ENCODE assay signal across 12 cellular contexts in the genomic region with DNA sequence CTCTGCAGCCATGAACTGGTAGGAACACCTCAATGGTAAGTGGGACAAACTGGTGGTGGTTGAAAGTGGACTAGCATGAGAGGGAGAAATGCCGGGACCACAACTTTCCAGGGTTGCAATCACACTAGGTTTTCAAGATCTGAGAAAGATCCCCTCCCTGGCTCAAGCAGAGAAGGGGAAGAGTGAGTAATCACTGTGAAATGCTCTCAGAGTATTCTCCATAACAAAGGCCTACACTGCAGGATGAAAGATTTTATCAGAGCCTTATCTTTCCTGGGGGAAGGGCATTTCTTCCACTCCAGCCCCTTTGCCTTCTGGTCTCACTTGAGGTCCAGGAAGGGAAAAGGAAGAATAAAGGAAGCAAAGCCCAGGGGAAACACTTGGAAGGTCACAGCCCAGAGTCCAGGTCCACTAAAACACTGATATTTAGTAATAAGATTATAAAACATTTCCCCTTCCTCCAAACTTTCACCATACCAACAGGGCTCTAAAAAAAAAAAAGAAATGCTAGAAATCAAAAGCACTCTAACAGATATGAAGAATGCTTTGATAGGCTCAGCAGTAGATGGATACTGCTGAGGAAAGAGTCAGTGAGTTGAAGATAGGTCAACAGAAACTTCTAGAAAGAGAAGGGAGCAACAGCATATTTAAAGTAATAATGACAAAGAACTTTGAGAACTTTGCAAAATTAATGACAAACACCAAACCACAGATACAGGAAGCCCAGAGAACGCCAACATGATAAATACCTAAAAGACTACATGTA.
DNase-seq lines count a peak whose midpoint lies in the region; ATAC-seq, FAIRE-seq and TF ChIP-seq lines count a peak whose summit lies in the region.
"Had no signal": no experiment of that assay in that cellular context is flagged by ENCODE, and none has a peak within 500 bp of the region (broad histone marks: within the 10 kb centered on the region; RNA-seq: fewer than 3 reads in every experiment).

No MANE protein-coding gene starts in this region.

- ATAC-seq in K562, result no peak
- ATAC-seq in left colon, result no peak
- no peak for ATAC-seq in T-helper 17 cell
- ATAC-seq: stimulated activated memory B cell treated with anti-CD40 and anti-IgM and Interleukin-4, amounts not matched to agents 10 μg/mL and 1 μg/mL and 100 μg/mL, for 72 hours had no signal

- H3K4me2 ChIP-seq in K562 (ENCODE audit: insufficient read depth, low read length), result no peak overlapping the region

- in situ Hi-C loops in K562 (cut with MboI), result no loop called here

- H2AFZ ChIP-seq in K562 (ENCODE audit: low read depth, low read length), result no peak overlapping the region

- no peak for TF ChIP-seq EP300 in K562 (IDR thresholded peaks at IDR 0.05; ENCODE audit: low read length)

- H3K27me3 ChIP-seq in A673 (replicated peaks; ENCODE audit: insufficient read depth, low read depth, low read length, poor library complexity), result no peaks in the 10 kb centered on the region
- H3K27me3 ChIP-seq in K562 (ENCODE audit: control insufficient read depth in 2 of 2, insufficient read depth in 2 of 2, low read length in 2 of 2), result no peaks in the 10 kb centered on the region
- H3K27me3 ChIP-seq in vagina, result no peaks in the 10 kb centered on the region
- H3K27me3 ChIP-seq in tibial artery, result no peaks in the 10 kb centered on the region
- H3K27me3 ChIP-seq: SJCRH30 had no signal

- H3K4me3 ChIP-seq in A673 (ENCODE audit: low read depth, low read length, poor library complexity, severe bottlenecking) (no peak overlapping the region), K562 (no peak overlapping the region), vagina (no peak overlapping the region), tibial artery (no peak overlapping the region)
- H3K4me3 ChIP-seq: SJCRH30 had no signal

- CTCF ChIA-PET in A673 (lab: Charles Lee) (no interaction called here), K562 (lab: Yijun Ruan, JAX; ENCODE audit: low intra/inter-chr PET ratio) (no interaction called here)

- no peaks in the 10 kb centered on the region for H3K4me1 Mint-ChIP-seq in T-helper 17 cell
- H3K4me1 Mint-ChIP-seq: central memory CD8-positive, alpha-beta T cell; stimulated activated memory B cell treated with anti-CD40 and anti-IgM and Interleukin-4, amounts not matched to agents 10 μg/mL and 1 μg/mL and 100 μg/mL, for 72 hours had no signal

- H3K27me3 Mint-ChIP-seq in T-helper 17 cell, result peaks cover under 1% of the 10 kb centered on the region
- H3K27me3 Mint-ChIP-seq: central memory CD8-positive, alpha-beta T cell; stimulated activated memory B cell treated with anti-CD40 and anti-IgM and Interleukin-4, amounts not matched to agents 10 μg/mL and 1 μg/mL and 100 μg/mL, for 72 hours had no signal

- H3K27ac Mint-ChIP-seq in T-helper 17 cell, result no peak overlapping the region
- H3K27ac Mint-ChIP-seq: stimulated activated memory B cell treated with anti-CD40 and anti-IgM and Interleukin-4, amounts not matched to agents 10 μg/mL and 1 μg/mL and 100 μg/mL, for 72 hours had no signal

- no peak for TF ChIP-seq CTCF in A673 (conservative IDR thresholded peaks at IDR 0.05; ENCODE audit: low read depth, low read length)
- no peak for TF ChIP-seq CTCF in K562 (IDR thresholded peaks at IDR 0.05 in 2 of 3, conservative IDR thresholded peaks at IDR 0.05 in 1 of 3; ENCODE audit: insufficient read depth in 2 of 3, low read depth in 1 of 3, low read length in 3 of 3)
- TF ChIP-seq CTCF in vagina (IDR thresholded peaks at IDR 0.05), result no peak
- no peak for TF ChIP-seq CTCF in tibial artery (IDR thresholded peaks at IDR 0.05)

- no peaks in the 10 kb centered on the region for H3K36me3 ChIP-seq in A673 (ENCODE audit: insufficient read depth, low read length, poor library complexity, severe bottlenecking)
- no peaks in the 10 kb centered on the region for H3K36me3 ChIP-seq in K562 (ENCODE audit: control insufficient read depth, insufficient read depth, low read length)
- H3K36me3 ChIP-seq in vagina, result no peaks in the 10 kb centered on the region
- peaks cover 0 to 5% (median 0%) of the 10 kb centered on the region in 3 donors for H3K36me3 ChIP-seq in tibial artery

- no peaks in the 10 kb centered on the region for H4K20me1 ChIP-seq in K562 (replicated peaks; ENCODE audit: control insufficient read depth, insufficient read depth, low read length)

- H3K9me3 ChIP-seq in A673 (ENCODE audit: low read depth, low read length, poor library complexity, severe bottlenecking), result no peaks in the 10 kb centered on the region
- no peaks in the 10 kb centered on the region for H3K9me3 ChIP-seq in K562 (replicated peaks; ENCODE audit: control insufficient read depth, insufficient read depth, low read depth, low read length)
- H3K9me3 ChIP-seq in vagina, result no peaks in the 10 kb centered on the region
- H3K9me3 ChIP-seq in tibial artery, result no peaks in the 10 kb centered on the region
- no peaks in the 10 kb centered on the region for H3K9me3 ChIP-seq in T-helper 17 cell (ENCODE audit: control insufficient read depth, low read length, poor library complexity, severe bottlenecking)
- H3K9me3 ChIP-seq: SJCRH30 had no signal

- H3K4me1 ChIP-seq in A673 (ENCODE audit: insufficient read depth, low read length, poor library complexity, severe bottlenecking) (peaks cover 25% of the 10 kb centered on the region), K562 (replicated peaks in 1 of 2; ENCODE audit: control insufficient read depth in 2 of 2, insufficient read depth in 2 of 2, low read length in 2 of 2) (peaks cover 0 to under 1% of the 10 kb centered on the region in 2 experiments; a peak in 2 of 5 replicates), vagina (no peaks in the 10 kb centered on the region), tibial artery (peaks cover 0 to 7% (median 3%) of the 10 kb centered on the region in 4 donors)

- no peaks in the 10 kb centered on the region for H3K36me3 Mint-ChIP-seq in T-helper 17 cell (ENCODE audit: low read depth)
- H3K36me3 Mint-ChIP-seq: stimulated activated memory B cell treated with anti-CD40 and anti-IgM and Interleukin-4, amounts not matched to agents 10 μg/mL and 1 μg/mL and 100 μg/mL, for 72 hours had no signal

- H3K9me1 ChIP-seq in K562 (ENCODE audit: control insufficient read depth, insufficient read depth, low read length), result no peaks in the 10 kb centered on the region

- POLR2A ChIA-PET in A673 (lab: Charles Lee; ENCODE audit: low non-redundant PET), result no interaction called here
- POLR2A ChIA-PET in K562 (lab: Yijun Ruan, JAX), result no interaction called here

- no peak for TF ChIP-seq POLR2A in K562 (conservative IDR thresholded peaks at IDR 0.05)
- no peak for TF ChIP-seq POLR2A in vagina (IDR thresholded peaks at IDR 0.05)

- DNase-seq in A673 (ENCODE audit: low spot score), result peak; percentile 73
- peak; percentile 72 for DNase-seq in HS-27A (ENCODE audit: low read depth)
- peak in 1 of 4 experiments; percentile 15 for DNase-seq in K562 (ENCODE audit: extremely low read depth in 1 of 4, low spot score in 3 of 4)
- peak; percentile 70 for DNase-seq in iPS-NIHi7 (ENCODE audit: extremely low spot score)
- DNase-seq in vagina (ENCODE audit: extremely low spot score in 2 of 2), result no peak
- DNase-seq in left colon, result no peak
- DNase-seq in tibial artery, result no peak
- DNase-seq in T-helper 17 cell, result no peak
- DNase-seq: small intestine had no signal

- no TSS peak for BruUV-seq in A673 (replicated peaks; lab: Mats Ljungman, UMichigan)
- BruUV-seq in K562 (replicated peaks; lab: Mats Ljungman, UMichigan), result no TSS peak

- intact Hi-C loops in A673 (cut with micrococcal nuclease; ENCODE audit: unreplicated experiment), result no loop called here
- intact Hi-C loops in K562 (cut with micrococcal nuclease), result no loop called here
- intact Hi-C loops in vagina (cut with DNase I), result no loop called here
- intact Hi-C loops in left colon (cut with DNase I, micrococcal nuclease), result no loop called here
- intact Hi-C loops in tibial artery (cut with DNase I; ENCODE audit: low total_unique reads), result no loop called here

- no peak overlapping the region for H3K4me3 Mint-ChIP-seq in T-helper 17 cell
- H3K4me3 Mint-ChIP-seq: central memory CD8-positive, alpha-beta T cell; stimulated activated memory B cell treated with anti-CD40 and anti-IgM and Interleukin-4, amounts not matched to agents 10 μg/mL and 1 μg/mL and 100 μg/mL, for 72 hours had no signal

- no peak for FAIRE-seq in K562 (lab: Jason Lieb, UNC)
- FAIRE-seq: small intestine had no signal

- TF ChIP-seq RAD21 in K562 (CRISPR knock-in tag; conservative IDR thresholded peaks at IDR 0.05 in 1 of 2, IDR thresholded peaks at IDR 0.05 in 1 of 2), result no peak

- no peak overlapping the region for H3K9ac ChIP-seq in K562 (ENCODE audit: insufficient read depth in 1 of 2, low read depth in 2 of 2, low read length in 2 of 2)

- H3K27ac ChIP-seq in A673 (ENCODE audit: low read depth, low read length, poor library complexity, severe bottlenecking) (peak overlapping the region; percentile 47), K562 (ENCODE audit: extremely low read depth, low read depth, low read length) (no peak overlapping the region), vagina (no peak overlapping the region), tibial artery (no peak overlapping the region)
- H3K27ac ChIP-seq: SJCRH30 had no signal

- no peaks in the 10 kb centered on the region for H3K79me2 ChIP-seq in K562 (ENCODE audit: control insufficient read depth, insufficient read depth, low read length)

- 25% methylated on average over 2 of the region's 2 CpGs for WGBS in K562 (ENCODE audit: insufficient coverage, low coverage, missing lambda C conversion rate)

TF ChIP-seq in K562, 482 proteins besides CTCF, POLR2A, EP300 and RAD21 (continues in another document):
- TF ChIP-seq RBM15 (IDR thresholded peaks at IDR 0.05; ENCODE audit: insufficient read depth, low read length), result no peak
- TF ChIP-seq SOX6 (IDR thresholded peaks at IDR 0.05), result peak; percentile 93
- TF ChIP-seq, protein P1, sequence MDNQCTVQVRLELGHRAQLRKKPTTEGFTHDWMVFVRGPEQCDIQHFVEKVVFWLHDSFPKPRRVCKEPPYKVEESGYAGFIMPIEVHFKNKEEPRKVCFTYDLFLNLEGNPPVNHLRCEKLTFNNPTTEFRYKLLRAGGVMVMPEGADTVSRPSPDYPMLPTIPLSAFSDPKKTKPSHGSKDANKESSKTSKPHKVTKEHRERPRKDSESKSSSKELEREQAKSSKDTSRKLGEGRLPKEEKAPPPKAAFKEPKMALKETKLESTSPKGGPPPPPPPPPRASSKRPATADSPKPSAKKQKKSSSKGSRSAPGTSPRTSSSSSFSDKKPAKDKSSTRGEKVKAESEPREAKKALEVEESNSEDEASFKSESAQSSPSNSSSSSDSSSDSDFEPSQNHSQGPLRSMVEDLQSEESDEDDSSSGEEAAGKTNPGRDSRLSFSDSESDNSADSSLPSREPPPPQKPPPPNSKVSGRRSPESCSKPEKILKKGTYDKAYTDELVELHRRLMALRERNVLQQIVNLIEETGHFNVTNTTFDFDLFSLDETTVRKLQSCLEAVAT (IDR thresholded peaks at IDR 0.05), result no peak
- TF ChIP-seq SMARCB1 (IDR thresholded peaks at IDR 0.05; ENCODE audit: insufficient read length, low read depth), result no peak
- 0 out of 2 replicates have a peak, but pooled peaks have one; percentile 44 for TF ChIP-seq ZNF644 (tag; IDR thresholded peaks at IDR 0.05; ENCODE audit: low read depth)
- no peak for TF ChIP-seq POLR2B (IDR thresholded peaks at IDR 0.05; ENCODE audit: low read depth, partially characterized antibody)

Comparison
In these comparisons a context has a peak if more than half of its experiments do, and no peak if none do; other contexts are left out.
1. DNase-seq: peak in A673 (single experiment), HS-27A (single experiment) and iPS-NIHi7 (single experiment); none in vagina (0 of 2), left colon (0 of 2), tibial artery (0 of 2) and T-helper 17 cell (0 of 3).